Comparison of ENCODE assay signal across 13 cellular contexts in genomic region chr15:39746714-39747276, GRCh38. TPM values are rescaled to one million over a fixed set of nuclear protein-coding genes. Genes with fewer than 3 reads are reported as not detected.
DNase-seq lines count a peak whose midpoint lies in the region; ATAC-seq, FAIRE-seq and TF ChIP-seq lines count a peak whose summit lies in the region.
"Had no signal": no experiment of that assay in that cellular context is flagged by ENCODE, and none has a peak within 500 bp of the region (broad histone marks: within the 10 kb centered on the region; RNA-seq: fewer than 3 reads in every experiment).

No MANE protein-coding gene starts in this region.

- POLR2A ChIA-PET in A549 (lab: Yijun Ruan, JAX), result no interaction called here
- POLR2A ChIA-PET in HEK293 (lab: Yijun Ruan, JAX), result no interaction called here
- POLR2A ChIA-PET in K562 (lab: Yijun Ruan, JAX), result interaction anchor here (2.1 kb wide), 1 partner anchor 11 kb away, joined by 5 read pairs; no protein-coding TSS in a partner anchor
- POLR2A ChIA-PET in activated CD8-positive, alpha-beta T cell treated with anti-CD3 and anti-CD28 coated beads, Interleukin-2, amount 10 ng/mL, durations not matched to agents 7 days and 5 days (lab: Charles Lee), result no interaction called here

- H2AFZ ChIP-seq in K562 (ENCODE audit: low read depth, low read length) (no peak overlapping the region), osteoblast (ENCODE audit: low read length) (no peak overlapping the region)
- H2AFZ ChIP-seq: GM23338 had no signal

- H3K4me3 Mint-ChIP-seq in activated CD8-positive, alpha-beta T cell treated with anti-CD3 and anti-CD28 coated beads, Interleukin-2, amount 10 ng/mL, durations not matched to agents 7 days and 5 days, result no peak overlapping the region
- no peak overlapping the region for H3K4me3 Mint-ChIP-seq in activated T-cell treated with anti-CD3 and anti-CD28 coated beads, Interleukin-2, amount 50 U/mL, for 72 hours
- H3K4me3 Mint-ChIP-seq: CD4-positive, CD25-positive, alpha-beta regulatory T cell; GM23338 had no signal

- 87% methylated on average over 1 of the region's 1 CpG for WGBS in A549 (ENCODE audit: missing lambda C conversion rate)
- 6% methylated on average over 1 of the region's 1 CpG for WGBS in K562 (ENCODE audit: insufficient coverage, low coverage, missing lambda C conversion rate)

- intact Hi-C loops in K562 (cut with micrococcal nuclease), result no loop called here

- H4K20me1 ChIP-seq in K562 (replicated peaks; ENCODE audit: control insufficient read depth, insufficient read depth, low read length) (no peaks in the 10 kb centered on the region), osteoblast (ENCODE audit: insufficient read depth, low read length) (no peaks in the 10 kb centered on the region)
- H4K20me1 ChIP-seq: BLaER1 had no signal

- H3K9me3 Mint-ChIP-seq in activated CD8-positive, alpha-beta T cell treated with anti-CD3 and anti-CD28 coated beads, Interleukin-2, amount 10 ng/mL, durations not matched to agents 7 days and 5 days (ENCODE audit: insufficient read depth), result no peaks in the 10 kb centered on the region
- H3K9me3 Mint-ChIP-seq in activated T-cell treated with anti-CD3 and anti-CD28 coated beads, Interleukin-2, amount 50 U/mL, for 72 hours, result no peaks in the 10 kb centered on the region
- H3K9me3 Mint-ChIP-seq: GM23338 had no signal

- peaks cover 51% of the 10 kb centered on the region for H3K27me3 Mint-ChIP-seq in activated CD8-positive, alpha-beta T cell treated with anti-CD3 and anti-CD28 coated beads, Interleukin-2, amount 10 ng/mL, durations not matched to agents 7 days and 5 days (ENCODE audit: low read depth)
- H3K27me3 Mint-ChIP-seq in activated T-cell treated with anti-CD3 and anti-CD28 coated beads, Interleukin-2, amount 50 U/mL, for 72 hours (ENCODE audit: low read depth), result peaks cover 13% of the 10 kb centered on the region

- no TSS peak for BruUV-seq in K562 (replicated peaks; lab: Mats Ljungman, UMichigan)

- peak overlapping the region; percentile 68 to 75; a peak in 5 of 6 replicates for H3K27ac ChIP-seq in A549
- H3K27ac ChIP-seq in HEK293 (ENCODE audit: extremely low read depth, low read depth, low read length), result no peak overlapping the region
- H3K27ac ChIP-seq in K562 (ENCODE audit: extremely low read depth, low read depth, low read length), result no peak overlapping the region
- H3K27ac ChIP-seq in osteoblast (ENCODE audit: low read depth, low read length), result peak overlapping the region; percentile 74
- H3K27ac ChIP-seq: BLaER1 had no signal

- FAIRE-seq in A549 (lab: Jason Lieb, UNC) (no peak), K562 (lab: Jason Lieb, UNC) (peak; percentile 11)

- no peaks in the 10 kb centered on the region for H3K36me3 ChIP-seq in HEK293 (ENCODE audit: control insufficient read depth in 2 of 2, insufficient read depth in 1 of 2, low read length in 2 of 2)
- no peaks in the 10 kb centered on the region for H3K36me3 ChIP-seq in K562 (ENCODE audit: control insufficient read depth, insufficient read depth, low read length)
- no peaks in the 10 kb centered on the region for H3K36me3 ChIP-seq in osteoblast (ENCODE audit: insufficient read depth, low read length)
- H3K36me3 ChIP-seq: BLaER1 had no signal

- H3K9ac ChIP-seq in K562 (ENCODE audit: insufficient read depth in 1 of 2, low read depth in 2 of 2, low read length in 2 of 2), result no peak overlapping the region
- H3K9ac ChIP-seq: BLaER1 had no signal

- TF ChIP-seq POLR2A in A549 (IDR thresholded peaks at IDR 0.05; ENCODE audit: low read length) (no peak), K562 (conservative IDR thresholded peaks at IDR 0.05) (no peak)

- H3K79me2 ChIP-seq in K562 (ENCODE audit: control insufficient read depth, insufficient read depth, low read length) (no peaks in the 10 kb centered on the region), osteoblast (ENCODE audit: insufficient read depth, low read length) (no peaks in the 10 kb centered on the region)

- H3K4me1 Mint-ChIP-seq in activated CD8-positive, alpha-beta T cell treated with anti-CD3 and anti-CD28 coated beads, Interleukin-2, amount 10 ng/mL, durations not matched to agents 7 days and 5 days (ENCODE audit: low read depth), result peaks cover 5% of the 10 kb centered on the region
- no peaks in the 10 kb centered on the region for H3K4me1 Mint-ChIP-seq in activated T-cell treated with anti-CD3 and anti-CD28 coated beads, Interleukin-2, amount 50 U/mL, for 72 hours (ENCODE audit: low read depth)
- H3K4me1 Mint-ChIP-seq: CD4-positive, CD25-positive, alpha-beta regulatory T cell had no signal

- H3K36me3 Mint-ChIP-seq in activated CD8-positive, alpha-beta T cell treated with anti-CD3 and anti-CD28 coated beads, Interleukin-2, amount 10 ng/mL, durations not matched to agents 7 days and 5 days (ENCODE audit: low read depth), result no peaks in the 10 kb centered on the region
- H3K36me3 Mint-ChIP-seq in activated T-cell treated with anti-CD3 and anti-CD28 coated beads, Interleukin-2, amount 50 U/mL, for 72 hours (ENCODE audit: insufficient read depth in 2 of 2), result no peaks in the 10 kb centered on the region
- H3K36me3 Mint-ChIP-seq: CD4-positive, CD25-positive, alpha-beta regulatory T cell had no signal

- ATAC-seq in A549, result no peak
- no peak for ATAC-seq in K562
- no peak for ATAC-seq in activated CD8-positive, alpha-beta T cell treated with anti-CD3 and anti-CD28 coated beads, Interleukin-2, amount 10 ng/mL, durations not matched to agents 7 days and 5 days
- ATAC-seq in HG02840 (IDR thresholded peaks at IDR 0.05; ENCODE audit: low FRiP score, unreplicated experiment), result no peak
- ATAC-seq in activated T-cell treated with anti-CD3 and anti-CD28 coated beads, Interleukin-2, amount 50 U/mL, for 72 hours (replicated peaks in 1 of 2), result no peak
- ATAC-seq: GM23338 had no signal

- H3K4me1 ChIP-seq in A549, result peaks cover 48% of the 10 kb centered on the region
- 0 out of 2 replicates have a peak, but pooled peaks cover 3% of the 10 kb centered on the region for H3K4me1 ChIP-seq in HEK293 (ENCODE audit: control insufficient read depth, insufficient read depth, low read length)
- no peaks in the 10 kb centered on the region for H3K4me1 ChIP-seq in K562 (replicated peaks in 1 of 2; ENCODE audit: control insufficient read depth in 2 of 2, insufficient read depth in 2 of 2, low read length in 2 of 2)
- peaks cover 29% of the 10 kb centered on the region for H3K4me1 ChIP-seq in osteoblast (ENCODE audit: insufficient read depth, low read length)
- H3K4me1 ChIP-seq: BLaER1 had no signal

- TF ChIP-seq RAD21 in A549 (conservative IDR thresholded peaks at IDR 0.05 in 1 of 2, IDR thresholded peaks at IDR 0.05 in 1 of 2) (no peak), K562 (CRISPR knock-in tag; conservative IDR thresholded peaks at IDR 0.05 in 1 of 2, IDR thresholded peaks at IDR 0.05 in 1 of 2) (no peak)

- H3K9me3 ChIP-seq in A549, result no peaks in the 10 kb centered on the region; the same call in 2 of the 3 replicates
- no peaks in the 10 kb centered on the region for H3K9me3 ChIP-seq in HEK293 (ENCODE audit: control insufficient read depth, insufficient read depth, low read depth, low read length)
- H3K9me3 ChIP-seq in K562 (replicated peaks; ENCODE audit: control insufficient read depth, insufficient read depth, low read depth, low read length), result no peaks in the 10 kb centered on the region
- H3K9me3 ChIP-seq in osteoblast (ENCODE audit: low read depth, low read length), result no peaks in the 10 kb centered on the region
- H3K9me3 ChIP-seq: BLaER1 had no signal

- H3K9me1 ChIP-seq in K562 (ENCODE audit: control insufficient read depth, insufficient read depth, low read length), result no peaks in the 10 kb centered on the region

- H3K4me2 ChIP-seq in A549 (peak overlapping the region; percentile 64), K562 (ENCODE audit: insufficient read depth, low read length) (no peak overlapping the region), osteoblast (ENCODE audit: insufficient read depth, low read length) (peak overlapping the region; percentile 8)
- H3K4me2 ChIP-seq: BLaER1, GM23338 had no signal

- no peak for TF ChIP-seq EP300 in A549 (IDR thresholded peaks at IDR 0.05)
- no peak for TF ChIP-seq EP300 in K562 (IDR thresholded peaks at IDR 0.05; ENCODE audit: low read length)

- H3K27me3 ChIP-seq in K562 (ENCODE audit: control insufficient read depth in 2 of 2, insufficient read depth in 2 of 2, low read length in 2 of 2), result peaks cover 0 to 4% of the 10 kb centered on the region in 2 experiments; a peak in 1 of 5 replicates
- no peaks in the 10 kb centered on the region for H3K27me3 ChIP-seq in osteoblast (ENCODE audit: insufficient read depth, low read length)
- H3K27me3 ChIP-seq: BLaER1 had no signal

- DNase-seq in A549 (ENCODE audit: low read depth in 1 of 2, low spot score in 1 of 2), result no peak
- no peak for DNase-seq in K562 (ENCODE audit: extremely low read depth in 1 of 4, low spot score in 3 of 4)
- no peak for DNase-seq in osteoblast (ENCODE audit: insufficient read length, low spot score, missing footprints)
- DNase-seq in activated CD8-positive, alpha-beta T cell treated with anti-CD3 and anti-CD28 coated beads, Interleukin-2, amount 10 ng/mL, durations not matched to agents 7 days and 5 days, result no peak
- no peak for DNase-seq in activated T-cell treated with anti-CD3 and anti-CD28 coated beads, Interleukin-2, amount 50 U/mL, for 72 hours
- DNase-seq: CD4-positive, CD25-positive, alpha-beta regulatory T cell; DMS53; GF-D8; H7 had no signal

- no peak overlapping the region for H3K27ac Mint-ChIP-seq in activated CD8-positive, alpha-beta T cell treated with anti-CD3 and anti-CD28 coated beads, Interleukin-2, amount 10 ng/mL, durations not matched to agents 7 days and 5 days
- no peak overlapping the region for H3K27ac Mint-ChIP-seq in activated T-cell treated with anti-CD3 and anti-CD28 coated beads, Interleukin-2, amount 50 U/mL, for 72 hours
- H3K27ac Mint-ChIP-seq: CD4-positive, CD25-positive, alpha-beta regulatory T cell; GM23338 had no signal

- no peak overlapping the region for H3K4me3 ChIP-seq in A549
- H3K4me3 ChIP-seq in HEK293 (ENCODE audit: low read depth, low read length), result no peak overlapping the region
- no peak overlapping the region for H3K4me3 ChIP-seq in K562
- no peak overlapping the region for H3K4me3 ChIP-seq in osteoblast (ENCODE audit: insufficient read depth, low read length)
- H3K4me3 ChIP-seq: BLaER1, GM23338 had no signal

- TF ChIP-seq CTCF in A549 (IDR thresholded peaks at IDR 0.05) (no peak), HEK293 (tag by site-specific recombination; IDR thresholded peaks at IDR 0.05) (no peak), K562 (IDR thresholded peaks at IDR 0.05 in 2 of 3, conservative IDR thresholded peaks at IDR 0.05 in 1 of 3; ENCODE audit: insufficient read depth in 2 of 3, low read depth in 1 of 3, low read length in 3 of 3) (no peak), osteoblast (IDR thresholded peaks at IDR 0.05; ENCODE audit: extremely low read depth, low read depth, low read length) (no peak)

- CTCF ChIA-PET in A549 (lab: Yijun Ruan, JAX) (interaction anchor here (1.9 kb wide), 1 partner anchor 10 kb away, joined by 10 read pairs; no protein-coding TSS in a partner anchor), HEK293 (lab: Yijun Ruan, JAX) (interaction anchor here (0.6 kb wide), 1 partner anchor 1063 kb away, joined by 3 read pairs; no protein-coding TSS in a partner anchor), K562 (lab: Yijun Ruan, JAX; ENCODE audit: low intra/inter-chr PET ratio) (no interaction called here)
- CTCF ChIA-PET in activated CD8-positive, alpha-beta T cell treated with anti-CD3 and anti-CD28 coated beads, Interleukin-2, amount 10 ng/mL, durations not matched to agents 7 days and 5 days (lab: Charles Lee), result interaction anchor here (1.1 kb wide), 1 partner anchor 10 kb away, joined by 4 read pairs; no protein-coding TSS in a partner anchor

- in situ Hi-C loops in K562 (cut with MboI), result no loop called here

RNA-seq across cellular contexts. Expression of gene FSIP1, which starts 35.8 kb away (rescaled TPM):
- polyA plus RNA-seq in A549 (2011; rRNA removed), result 0.82 and 0.93 TPM in 2 replicates
- polyA plus RNA-seq in A549 (2012; cell fraction: cytosol; rRNA removed), result 0.15 and 0.18 TPM in 2 replicates
- 0.06 and 0.09 TPM in 2 replicates for polyA plus RNA-seq in A549 (2012; cell fraction: nucleus; rRNA removed)
- 0.71 to 0.90 TPM (median 0.80 TPM) in 3 replicates for polyA plus RNA-seq in A549 (2017; fragmentation: RNase III; extraction: RNeasy Plus Mini Kit Qiagen cat#74134 plus additional on column Dnase treatment)
- 0.10 and 0.12 TPM in 2 replicates for polyA minus RNA-seq in A549 (2011; rRNA and poly(A)+ RNA removed)
- 0.37 TPM in 1 of 2 replicates, not detected in the other for total RNA-seq in K562 (2011; cell fraction: chromatin; rRNA removed; ENCODE audit: low replicate concordance)
- total RNA-seq in K562 (2011; cell fraction: nucleolus; rRNA removed), result not detected in 2 replicates
- 0.29 TPM in 1 of 2 replicates, not detected in the other for total RNA-seq in K562 (2011; cell fraction: nucleoplasm; rRNA removed)
- 0.08 and 0.23 TPM in 2 replicates for total RNA-seq in K562 (2014; rRNA removed)
- 0.51 and 0.54 TPM in 2 replicates for total RNA-seq in K562 (2014; rRNA removed; fragmentation: Illumina TruSeq; extraction: Trizol)
- total RNA-seq in K562 (2015; rRNA removed; fragmentation: Illumina TruSeq; extraction: Trizol), result 0.34 and 0.43 TPM in 2 replicates
- total RNA-seq in K562 (2021), result 0.13 and 0.29 TPM in 2 replicates
- 0.05 and 0.10 TPM in 2 replicates for polyA plus RNA-seq in K562 (2011; rRNA removed)
- polyA plus RNA-seq in K562 (2011; cell fraction: cytosol; rRNA removed), result 0.01 and 0.03 TPM in 2 replicates
- polyA plus RNA-seq in K562 (2011; cell fraction: nucleus; rRNA removed), result 0.22 TPM in 1 of 2 replicates, not detected in the other
- 0.19 and 0.22 TPM in 2 replicates for polyA plus RNA-seq in K562 (2012)
- polyA plus RNA-seq in K562 (2014; fragmentation: Illumina TruSeq; extraction: Trizol), result 0.21 and 0.42 TPM in 2 replicates
- under 1 TPM; 0.07 to 0.20 TPM for polyA plus RNA-seq in K562 (2014; fragmentation: Nextera tagmentation; extraction: Ambion mirVana)
- polyA plus RNA-seq in K562 (2014; rRNA removed), result 0.30 and 0.36 TPM in 2 replicates
- polyA minus RNA-seq in K562 (2011; rRNA and poly(A)+ RNA removed), result not detected in 2 replicates
- polyA minus RNA-seq in K562 (2011; cell fraction: cytosol; rRNA and poly(A)+ RNA removed), result not detected in 2 replicates
- 0.13 TPM in 1 of 2 replicates, not detected in the other for polyA minus RNA-seq in K562 (2011; cell fraction: nucleus; rRNA and poly(A)+ RNA removed)
- total RNA-seq in osteoblast, result 2.1 and 3.6 TPM in 2 replicates
- 1 to 10 TPM in 1 of 2 experiments, under 1 TPM in 1; 0.73 to 1.0 TPM for total RNA-seq in activated CD8-positive, alpha-beta T cell treated with anti-CD3 and anti-CD28 coated beads, Interleukin-2, amount 10 ng/mL, durations not matched to agents 7 days and 5 days
- under 1 TPM; 0.58 to 0.60 TPM for total RNA-seq in activated T-cell treated with anti-CD3 and anti-CD28 coated beads, Interleukin-2, amount 50 U/mL, for 72 hours

Comparison
In these comparisons a context has a peak if more than half of its experiments do, and no peak if none do; other contexts are left out.
1. H3K27ac ChIP-seq: peak in A549 (2 of 2) and osteoblast (single experiment); none in HEK293 (single experiment) and K562 (single experiment).